ENCODE assay signal across 1 cellular context in genomic region chr7:129066290-129067131, GRCh38.
A peak's percentile ranks its signal among the peaks of the same experiment; 100 is the strongest.
TF ChIP-seq lines count a peak whose summit lies in the region.

No MANE protein-coding gene starts in this region.

TF ChIP-seq in K562, 482 proteins besides CTCF, POLR2A, EP300 and RAD21 (continued from another document and continues in another):
- no peak; the same call in 1 of the 2 replicates for TF ChIP-seq HINFP (tag; conservative IDR thresholded peaks at IDR 0.05; ENCODE audit: low read depth)
- 0 out of 2 replicates have a peak, but pooled peaks have one; percentile 42 for TF ChIP-seq CC2D1A (IDR thresholded peaks at IDR 0.05)
- no peak for TF ChIP-seq SMC3 (conservative IDR thresholded peaks at IDR 0.05; ENCODE audit: insufficient read depth, low read depth, low read length)
- TF ChIP-seq HMGN3 (IDR thresholded peaks at IDR 0.05; ENCODE audit: borderline replicate concordance, extremely low read depth, insufficient read length, low read depth, low read length) = no peak
- no peak for TF ChIP-seq PCBP2 (IDR thresholded peaks at IDR 0.05; ENCODE audit: low read depth, low read length, poor library complexity, severe bottlenecking)
- peak; percentile 84 for TF ChIP-seq BCOR (IDR thresholded peaks at IDR 0.05)
- no peak; the same call in 1 of the 2 replicates for TF ChIP-seq ARID4B (CRISPR knock-in tag; IDR thresholded peaks at IDR 0.05)
- TF ChIP-seq ZNF586 (CRISPR knock-in tag; conservative IDR thresholded peaks at IDR 0.05) = no peak
- 0 out of 2 replicates have a peak, but pooled peaks have one; percentile 34 for TF ChIP-seq MYNN (IDR thresholded peaks at IDR 0.05)
- TF ChIP-seq MYNN (CRISPR knock-in tag; IDR thresholded peaks at IDR 0.05) = no peak
- no peak for TF ChIP-seq ZNF184 (CRISPR knock-in tag; IDR thresholded peaks at IDR 0.05)
- TF ChIP-seq CBX2 (IDR thresholded peaks at IDR 0.05; ENCODE audit: insufficient read depth, low read length, poor library complexity, severe bottlenecking) = no peak
- no peak for TF ChIP-seq ELF4 (CRISPR knock-in tag; IDR thresholded peaks at IDR 0.05)
- no peak for TF ChIP-seq RBM34 (IDR thresholded peaks at IDR 0.05; ENCODE audit: borderline replicate concordance, insufficient read depth, low read length)
- no peak for TF ChIP-seq ZKSCAN3 (CRISPR knock-in tag; IDR thresholded peaks at IDR 0.05)
- TF ChIP-seq ZNF584 (CRISPR knock-in tag; IDR thresholded peaks at IDR 0.05; ENCODE audit: low read depth) = peak; percentile 80
- TF ChIP-seq NRF1 (conservative IDR thresholded peaks at IDR 0.05 in 1 of 2, IDR thresholded peaks at IDR 0.05 in 1 of 2) = peak; percentile 63 to 67
- TF ChIP-seq ZNF76 (CRISPR knock-in tag; IDR thresholded peaks at IDR 0.05; ENCODE audit: borderline replicate concordance) = 0 out of 2 replicates have a peak, but pooled peaks have one; percentile 56
- no peak for TF ChIP-seq SRSF9 (IDR thresholded peaks at IDR 0.05; ENCODE audit: borderline replicate concordance, low read depth, low read length)
- no peak for TF ChIP-seq GTF2A2 (tag; IDR thresholded peaks at IDR 0.05)
- no peak for TF ChIP-seq CLOCK (CRISPR knock-in tag; IDR thresholded peaks at IDR 0.05; ENCODE audit: borderline replicate concordance)
- TF ChIP-seq TGIF2 (CRISPR knock-in tag; IDR thresholded peaks at IDR 0.05) = no peak
- TF ChIP-seq SMARCC2 (IDR thresholded peaks at IDR 0.05; ENCODE audit: low read depth) = no peak; the same call in 1 of the 2 replicates
- TF ChIP-seq ETV5 (CRISPR knock-in tag; IDR thresholded peaks at IDR 0.05; ENCODE audit: low read depth) = no peak; the same call in 1 of the 2 replicates
- TF ChIP-seq ZNF699 (CRISPR knock-in tag; IDR thresholded peaks at IDR 0.05; ENCODE audit: insufficient replicate concordance) = no peak
- no peak for TF ChIP-seq POLR3G (IDR thresholded peaks at IDR 0.05; ENCODE audit: extremely low read depth, insufficient read length, insufficient replicate concordance)
- no peak for TF ChIP-seq ZNF224 (CRISPR knock-in tag; IDR thresholded peaks at IDR 0.05)
- peak; percentile 76 for TF ChIP-seq TAF7 (tag; IDR thresholded peaks at IDR 0.05)
- no peak for TF ChIP-seq RHOXF2B (CRISPR knock-in tag; conservative IDR thresholded peaks at IDR 0.05)
- TF ChIP-seq ZNF668 (CRISPR knock-in tag; IDR thresholded peaks at IDR 0.05) = peak; percentile 86
- no peak for TF ChIP-seq ZNF347 (CRISPR knock-in tag; IDR thresholded peaks at IDR 0.05; ENCODE audit: low read depth)
- no peak for TF ChIP-seq HMGXB4 (CRISPR knock-in tag; IDR thresholded peaks at IDR 0.05)
- no peak for TF ChIP-seq BMI1 (IDR thresholded peaks at IDR 0.05; ENCODE audit: low read length)
- TF ChIP-seq DIDO1 (tag; IDR thresholded peaks at IDR 0.05; ENCODE audit: low read depth) = no peak
- TF ChIP-seq FOXJ3 (CRISPR knock-in tag; IDR thresholded peaks at IDR 0.05) = no peak
- TF ChIP-seq ZNF75A (CRISPR knock-in tag; IDR thresholded peaks at IDR 0.05) = no peak; the same call in 1 of the 2 replicates
- TF ChIP-seq RNF2 (IDR thresholded peaks at IDR 0.05) = peak; percentile 18; the same call in 1 of the 2 replicates
- TF ChIP-seq ZBTB8A (IDR thresholded peaks at IDR 0.05; ENCODE audit: partially characterized antibody) = no peak
- peak; percentile 30 to 32; a peak in 2 of 4 replicates for TF ChIP-seq MLLT1 (IDR thresholded peaks at IDR 0.05)
- no peak for TF ChIP-seq SLC30A9 (CRISPR knock-in tag; IDR thresholded peaks at IDR 0.05)
- TF ChIP-seq ASH1L (IDR thresholded peaks at IDR 0.05; ENCODE audit: borderline replicate concordance, low read depth, partially characterized antibody) = peak; percentile 49
- TF ChIP-seq SIX5 (IDR thresholded peaks at IDR 0.05; ENCODE audit: borderline replicate concordance in 1 of 2, insufficient read depth in 1 of 2, low read depth in 1 of 2, low read length in 2 of 2) = no peak
- peak; percentile 47; the same call in 1 of the 2 replicates for TF ChIP-seq POLR2AphosphoS5 (IDR thresholded peaks at IDR 0.05; ENCODE audit: control insufficient read depth, insufficient read depth, low read depth, low read length)
- TF ChIP-seq NR2F6 (CRISPR knock-in tag; IDR thresholded peaks at IDR 0.05) = 0 out of 2 replicates have a peak, but pooled peaks have one; percentile 5
- peak; percentile 78 for TF ChIP-seq RBFOX2 (IDR thresholded peaks at IDR 0.05; ENCODE audit: low read depth, low read length)
- TF ChIP-seq XRCC4 (IDR thresholded peaks at IDR 0.05; ENCODE audit: extremely low read depth, insufficient read depth, insufficient read length) = no peak
- no peak for TF ChIP-seq SMARCB1 (IDR thresholded peaks at IDR 0.05; ENCODE audit: insufficient read length, low read depth)
- TF ChIP-seq YBX1 (IDR thresholded peaks at IDR 0.05) = no peak
- TF ChIP-seq SMAD1 (IDR thresholded peaks at IDR 0.05; ENCODE audit: low read depth, low read length, partially characterized antibody) = peak; percentile 30
- TF ChIP-seq NELFE (IDR thresholded peaks at IDR 0.05; ENCODE audit: insufficient read depth, insufficient read length) = no peak
- peak; percentile 96 for TF ChIP-seq FOSL1 (tag; conservative IDR thresholded peaks at IDR 0.05)
- TF ChIP-seq CBX1 (IDR thresholded peaks at IDR 0.05; ENCODE audit: low read depth) = peak; percentile 25; the same call in 1 of the 2 replicates
- no peak for TF ChIP-seq ZNF263 (CRISPR knock-in tag; IDR thresholded peaks at IDR 0.05; ENCODE audit: borderline replicate concordance)
- no peak for TF ChIP-seq ZNF696 (CRISPR knock-in tag; conservative IDR thresholded peaks at IDR 0.05)
- TF ChIP-seq ZNF212 (CRISPR knock-in tag; IDR thresholded peaks at IDR 0.05) = no peak
